In genomic region chr17:76469076-76469990, GRCh38 we compare ENCODE assay signal across 19 cellular contexts. TPM values are rescaled to one million over a fixed set of nuclear protein-coding genes. Genes with fewer than 3 reads are reported as not detected.
DNase-seq lines count a peak whose midpoint lies in the region; ATAC-seq and TF ChIP-seq lines count a peak whose summit lies in the region.
"Had no signal": no experiment of that assay in that cellular context is flagged by ENCODE, and none has a peak within 500 bp of the region (broad histone marks: within the 10 kb centered on the region; RNA-seq: fewer than 3 reads in every experiment).

No MANE protein-coding gene starts in this region.

- 93% methylated on average over 38 of the region's 38 CpGs for WGBS in right cardiac atrium
- no CpG with 5 or more reads among the region's 38 CpGs for WGBS in neuronal stem cell (ENCODE audit: extremely low coverage in 2 of 2, insufficient read length in 2 of 2, insufficient replicate concordance in 1 of 2), 2 donors

- H3K4me1 ChIP-seq in right cardiac atrium (ENCODE audit: control insufficient read depth, insufficient read depth, low read length) (peaks cover 2% of the 10 kb centered on the region), neuronal stem cell (ENCODE audit: control insufficient read depth in 2 of 2, insufficient read depth in 1 of 2, low read depth in 1 of 2, low read length in 2 of 2) (peaks cover 4 to 8% of the 10 kb centered on the region in 2 donors), breast epithelium (no peaks in the 10 kb centered on the region)

- peak overlapping the region; percentile 36 for H3K18ac ChIP-seq in neuronal stem cell (ENCODE audit: low read length)

- DNase-seq in right cardiac atrium (peak in 2 of 3 donors; percentile 42 to 60), left ventricle myocardium superior (no peak), ecto neural progenitor cell (ENCODE audit: low spot score) (peak; percentile 50), neuronal stem cell (ENCODE audit: low spot score) (no peak), breast epithelium (ENCODE audit: low spot score in 2 of 2) (no peak), NCI-H1105 (lab: John Stamatoyannopoulos, UW) (no peak)
- DNase-seq: DMS53, GDM1, IMR-90, MV-4-11, NCI-H1694, NCI-H2081, NCI-H2171, NCI-H524 treated with DMSO at 0.1 percent for 48 hours, SHP77 treated with DMSO at 0.1 percent for 48 hours had no signal

- TF ChIP-seq POLR2A in breast epithelium (IDR thresholded peaks at IDR 0.05): no peak

- H3K9ac ChIP-seq in neuronal stem cell (ENCODE audit: low read depth, low read length, poor library complexity): peak overlapping the region; percentile 30
- H3K9ac ChIP-seq: KMS-11 had no signal

- H2BK15ac ChIP-seq in neuronal stem cell (ENCODE audit: low read length): peak overlapping the region; percentile 58

- H3K9me3 ChIP-seq in right cardiac atrium (ENCODE audit: control insufficient read depth, low read length) (no peaks in the 10 kb centered on the region), neuronal stem cell (replicated peaks in 1 of 2; ENCODE audit: control insufficient read depth in 2 of 2, insufficient read depth in 1 of 2, low read depth in 1 of 2, low read length in 2 of 2) (no peaks in the 10 kb centered on the region), breast epithelium (no peaks in the 10 kb centered on the region)

- no peak for TF ChIP-seq CTCF in breast epithelium (IDR thresholded peaks at IDR 0.05)

- H2AFZ ChIP-seq in neuronal stem cell (ENCODE audit: low read length): no peak overlapping the region

- no peak overlapping the region for H2BK5ac ChIP-seq in neuronal stem cell (ENCODE audit: low read length)

- peak overlapping the region; percentile 32 for H3K4ac ChIP-seq in neuronal stem cell (ENCODE audit: low read length)

- H3K14ac ChIP-seq in neuronal stem cell (ENCODE audit: low read length): peak overlapping the region; percentile 66

- no peak overlapping the region for H4K91ac ChIP-seq in neuronal stem cell (ENCODE audit: low read depth, low read length, poor library complexity)

- H3K4me3 ChIP-seq in right cardiac atrium (ENCODE audit: low read length) (no peak overlapping the region), neuronal stem cell (ENCODE audit: low read length in 2 of 2) (no peak overlapping the region), breast epithelium (no peak overlapping the region)
- H3K4me3 ChIP-seq: SK-N-MC had no signal

- H4K8ac ChIP-seq in neuronal stem cell (ENCODE audit: low read depth, low read length): no peak overlapping the region

- no peak overlapping the region for H3K27ac ChIP-seq in right cardiac atrium (ENCODE audit: low read length)
- H3K27ac ChIP-seq in neuronal stem cell (replicated peaks; ENCODE audit: low read length): no peak overlapping the region
- H3K27ac ChIP-seq in breast epithelium: no peak overlapping the region
- H3K27ac ChIP-seq: KMS-11, SK-N-MC had no signal

- peaks cover 2% of the 10 kb centered on the region for H3K79me1 ChIP-seq in neuronal stem cell (ENCODE audit: low read depth, low read length)

- H3K23ac ChIP-seq in neuronal stem cell (ENCODE audit: low read depth, low read length, poor library complexity): peak overlapping the region; percentile 96

- H3K36me3 ChIP-seq in neuronal stem cell (replicated peaks in 1 of 2; ENCODE audit: control insufficient read depth in 2 of 2, insufficient read depth in 2 of 2, low read length in 2 of 2): no peaks in the 10 kb centered on the region
- H3K36me3 ChIP-seq in breast epithelium: no peaks in the 10 kb centered on the region

- H2AK5ac ChIP-seq in neuronal stem cell (ENCODE audit: low read depth, low read length): peak overlapping the region; percentile 83

- ATAC-seq in right cardiac atrium (no peak), left ventricle myocardium superior (no peak), HG02678 (IDR thresholded peaks at IDR 0.05; ENCODE audit: unreplicated experiment) (no peak)

- H3K27me3 ChIP-seq in right cardiac atrium (ENCODE audit: control insufficient read depth, insufficient read depth): no peaks in the 10 kb centered on the region
- peaks cover 0 to 52% (median 0%) of the 10 kb centered on the region in 3 experiments for H3K27me3 ChIP-seq in neuronal stem cell (ENCODE audit: control insufficient read depth in 3 of 3, insufficient read depth in 3 of 3, low read depth in 1 of 3, low read length in 3 of 3)
- no peaks in the 10 kb centered on the region for H3K27me3 ChIP-seq in breast epithelium

- no peak overlapping the region for H2BK12ac ChIP-seq in neuronal stem cell (ENCODE audit: low read length)

- intact Hi-C loops in right cardiac atrium (cut with DNase I) (loop anchor here in 1 of 4 donors (5.0 kb wide), 1 partner anchor 38 kb away; no protein-coding TSS in a partner anchor), left ventricle myocardium superior (cut with micrococcal nuclease) (no loop called here), breast epithelium (cut with DNase I; ENCODE audit: low total_unique reads) (loop anchor here (5.0 kb wide), 1 partner anchor 38 kb away; no protein-coding TSS in a partner anchor)

- peak overlapping the region; percentile 57 for H2BK120ac ChIP-seq in neuronal stem cell (ENCODE audit: low read depth, low read length)

- no peak overlapping the region for H3K4me2 ChIP-seq in neuronal stem cell (ENCODE audit: insufficient read depth, low read length, poor library complexity, severe bottlenecking)
- H3K4me2 ChIP-seq: KMS-11 had no signal

RNA-seq across cellular contexts. Expression of gene AANAT, which starts 1.9 kb away (rescaled TPM):
- total RNA-seq in right cardiac atrium (not detected), left ventricle myocardium superior (not detected), breast epithelium (not detected)
- not detected for polyA plus RNA-seq in right cardiac atrium
- polyA plus RNA-seq in neuronal stem cell (2013, experiment 1 of 2): 0.13 TPM
- not detected for polyA plus RNA-seq in neuronal stem cell (2013, experiment 2 of 2)
- total RNA-seq: H4, IMR-90 had no signal

RNA-seq across cellular contexts. Expression of gene UBE2O, which starts 16.4 kb away (rescaled TPM):
- 10 to 100 TPM; 24.2 to 37.3 (median 34.1) TPM for total RNA-seq in right cardiac atrium
- polyA plus RNA-seq in right cardiac atrium: 23.0 TPM
- 39.0 TPM for total RNA-seq in left ventricle myocardium superior
- 17.1 TPM for polyA plus RNA-seq in neuronal stem cell (2013, experiment 1 of 2)
- 16.9 TPM for polyA plus RNA-seq in neuronal stem cell (2013, experiment 2 of 2)
- 10 to 100 TPM; 17.4 to 22.5 (median 17.7) TPM for total RNA-seq in breast epithelium

RNA-seq across cellular contexts. Expression of gene RHBDF2, which starts 31.9 kb away (rescaled TPM):
- 10 to 100 TPM; 10.2 to 16.4 (median 12.8) TPM for total RNA-seq in right cardiac atrium
- polyA plus RNA-seq in right cardiac atrium: 11.2 TPM
- total RNA-seq in left ventricle myocardium superior: 17.7 TPM
- 2.4 TPM for polyA plus RNA-seq in neuronal stem cell (2013, experiment 1 of 2)
- polyA plus RNA-seq in neuronal stem cell (2013, experiment 2 of 2): 2.3 TPM
- total RNA-seq in breast epithelium: 10 to 100 TPM; 13.4 to 35.5 (median 26.8) TPM

Comparison
In these comparisons a context has a peak if more than half of its experiments do, and no peak if none do; other contexts are left out.
1. DNase-seq: peak in right cardiac atrium (2 of 3) and ecto neural progenitor cell (single experiment); none in left ventricle myocardium superior (single experiment), neuronal stem cell (single experiment), breast epithelium (0 of 2) and NCI-H1105 (single experiment).